Comparison of ENCODE assay signal across 1 cellular context in genomic region chr1:209627349-209628196, GRCh38.
TF ChIP-seq lines count a peak whose summit lies in the region.

No MANE protein-coding gene starts in this region.

TF ChIP-seq in HEK293, 187 proteins besides CTCF, POLR2A, EP300 and RAD21 (continued from another document):
- TF ChIP-seq HIC1 (tag by site-specific recombination; IDR thresholded peaks at IDR 0.05): peak; percentile 16; the same call in 1 of the 2 replicates
- TF ChIP-seq SP7 (tag by site-specific recombination; IDR thresholded peaks at IDR 0.05): 0 out of 2 replicates have a peak, but pooled peaks have one; percentile 16
- TF ChIP-seq, protein P1, sequence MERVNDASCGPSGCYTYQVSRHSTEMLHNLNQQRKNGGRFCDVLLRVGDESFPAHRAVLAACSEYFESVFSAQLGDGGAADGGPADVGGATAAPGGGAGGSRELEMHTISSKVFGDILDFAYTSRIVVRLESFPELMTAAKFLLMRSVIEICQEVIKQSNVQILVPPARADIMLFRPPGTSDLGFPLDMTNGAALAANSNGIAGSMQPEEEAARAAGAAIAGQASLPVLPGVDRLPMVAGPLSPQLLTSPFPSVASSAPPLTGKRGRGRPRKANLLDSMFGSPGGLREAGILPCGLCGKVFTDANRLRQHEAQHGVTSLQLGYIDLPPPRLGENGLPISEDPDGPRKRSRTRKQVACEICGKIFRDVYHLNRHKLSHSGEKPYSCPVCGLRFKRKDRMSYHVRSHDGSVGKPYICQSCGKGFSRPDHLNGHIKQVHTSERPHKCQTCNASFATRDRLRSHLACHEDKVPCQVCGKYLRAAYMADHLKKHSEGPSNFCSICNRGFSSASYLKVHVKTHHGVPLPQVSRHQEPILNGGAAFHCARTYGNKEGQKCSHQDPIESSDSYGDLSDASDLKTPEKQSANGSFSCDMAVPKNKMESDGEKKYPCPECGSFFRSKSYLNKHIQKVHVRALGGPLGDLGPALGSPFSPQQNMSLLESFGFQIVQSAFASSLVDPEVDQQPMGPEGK (tag by site-specific recombination; IDR thresholded peaks at IDR 0.05): 0 out of 2 replicates have a peak, but pooled peaks have one; percentile 19
- no peak for TF ChIP-seq ZNF202 (tag by site-specific recombination; IDR thresholded peaks at IDR 0.05; ENCODE audit: borderline replicate concordance)
- 0 out of 2 replicates have a peak, but pooled peaks have one; percentile 24 for TF ChIP-seq FEZF1 (tag by site-specific recombination; IDR thresholded peaks at IDR 0.05)
TF ChIP-seq in HEK293: peak in this region for 14.
